In the genomic region with DNA sequence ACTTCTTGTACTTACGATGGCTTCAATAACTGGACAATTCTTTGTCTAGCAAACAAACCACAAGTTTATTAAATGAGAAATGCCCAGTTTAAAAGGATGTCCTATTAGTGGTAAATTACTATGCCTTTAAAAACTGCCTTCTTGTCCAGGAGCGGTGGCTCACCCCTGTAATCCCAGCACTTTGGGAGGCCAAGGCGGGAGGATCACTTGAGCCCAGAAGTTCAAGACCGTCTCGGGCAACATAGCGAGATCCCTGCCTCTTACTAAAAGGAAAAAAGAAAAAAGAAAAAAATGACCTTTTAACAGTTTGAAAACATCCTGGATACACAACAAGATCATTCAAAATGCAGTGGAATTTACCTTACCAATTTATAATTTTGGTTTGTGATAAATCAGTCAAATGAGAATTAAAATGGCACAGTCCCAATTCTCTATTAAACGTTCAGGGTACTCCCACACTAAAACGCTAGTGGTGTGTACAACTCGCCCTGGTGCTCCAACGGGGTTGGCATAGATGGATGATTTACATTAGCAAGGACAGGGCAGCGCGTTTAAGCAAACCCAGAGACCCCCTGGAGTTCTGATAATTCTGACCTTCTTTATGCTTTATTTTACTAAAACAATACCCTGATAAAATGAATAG, we compare ENCODE assay signal across 7 cellular contexts. TPM values are rescaled to one million over a fixed set of nuclear protein-coding genes. Genes with fewer than 3 reads are reported as not detected.
DNase-seq lines count a peak whose midpoint lies in the region; ATAC-seq, FAIRE-seq and TF ChIP-seq lines count a peak whose summit lies in the region.

No MANE protein-coding gene starts in this region.

- H3K27me3 ChIP-seq in H7 (ENCODE audit: control insufficient read depth, insufficient read depth, low read length) (no peaks in the 10 kb centered on the region), Panc1 (ENCODE audit: control insufficient read depth, insufficient read depth, low read length) (no peaks in the 10 kb centered on the region), endothelial cell of umbilical vein (ENCODE audit: control insufficient read depth in 2 of 2, insufficient read depth in 2 of 2, low read length in 2 of 2) (no peaks in the 10 kb centered on the region), parathyroid adenoma (ENCODE audit: control insufficient read depth, insufficient read depth, low read length) (no peaks in the 10 kb centered on the region)

- H3K79me2 ChIP-seq in endothelial cell of umbilical vein (ENCODE audit: control insufficient read depth, insufficient read depth, low read length) (peaks cover 63% of the 10 kb centered on the region), parathyroid adenoma (peaks cover 33% of the 10 kb centered on the region)

- intact Hi-C loops in Panc1 (cut with micrococcal nuclease; ENCODE audit: unreplicated experiment): no loop called here
- intact Hi-C loops in endothelial cell of umbilical vein (cut with micrococcal nuclease): no loop called here

- peak overlapping the region; percentile 98 for H3K27ac ChIP-seq in Panc1 (ENCODE audit: low read length)
- H3K27ac ChIP-seq in endothelial cell of umbilical vein (ENCODE audit: insufficient read depth, low read depth, low read length): peak overlapping the region; percentile 93
- peak overlapping the region; percentile 97 for H3K27ac ChIP-seq in parathyroid adenoma

- H3K4me1 ChIP-seq in Panc1 (ENCODE audit: control insufficient read depth, insufficient read depth, low read length): peaks cover 41% of the 10 kb centered on the region
- H3K4me1 ChIP-seq in endothelial cell of umbilical vein (ENCODE audit: control insufficient read depth, extremely low read depth, insufficient read depth, low read length): peaks cover 29% of the 10 kb centered on the region
- H3K4me1 ChIP-seq in parathyroid adenoma: peaks cover 13% of the 10 kb centered on the region

- CTCF ChIA-PET in Panc1 (lab: Charles Lee) (no interaction called here), endothelial cell of umbilical vein (lab: Charles Lee) (interaction anchor here (0.8 to 1.8 kb wide), 8 partner anchors 10 to 571 kb away, joined by 3 to 7 read pairs (median 4); partner anchors contain the start of gene RMND1)

- TF ChIP-seq CTCF in Panc1 (IDR thresholded peaks at IDR 0.05) (no peak), endothelial cell of umbilical vein (IDR thresholded peaks at IDR 0.05; ENCODE audit: extremely low read depth in 1 of 2, insufficient read depth in 1 of 2, low read depth in 1 of 2, low read length in 2 of 2) (no peak), parathyroid adenoma (IDR thresholded peaks at IDR 0.05) (no peak), omental fat pad (IDR thresholded peaks at IDR 0.05) (no peak)

- ATAC-seq in Panc1: no peak
- no peak for ATAC-seq in GM21723 (IDR thresholded peaks at IDR 0.05; ENCODE audit: unreplicated experiment)
- ATAC-seq in omental fat pad (ENCODE audit: low FRiP score): no peak

- peaks cover 6% of the 10 kb centered on the region for H4K20me1 ChIP-seq in endothelial cell of umbilical vein (replicated peaks; ENCODE audit: control insufficient read depth, extremely low read depth, insufficient read depth, low read length)

- no peaks in the 10 kb centered on the region for H3K9me1 ChIP-seq in endothelial cell of umbilical vein (replicated peaks; ENCODE audit: control insufficient read depth, extremely low read depth, insufficient read depth, low read length)

- dilution Hi-C loops in endothelial cell of umbilical vein (cut with MboI; ENCODE audit: extremely low pct_ligation_motif_present, low sequenced_read_pairs): no loop called here

- in situ Hi-C loops in Panc1 (cut with HindIII; ENCODE audit: low pct_unique_long_range_greater_than_20kb, low sequenced_read_pairs): no loop called here
- in situ Hi-C loops in ACHN (cut with HindIII; ENCODE audit: low pct_ligation_motif_present, low pct_unique_long_range_greater_than_20kb, low sequenced_read_pairs): no loop called here

- H3K4me3 ChIP-seq in H7 (ENCODE audit: insufficient read depth, low read depth, low read length): peak overlapping the region; percentile 93
- peak overlapping the region; percentile 67 to 90 for H3K4me3 ChIP-seq in Panc1 (ENCODE audit: low read depth in 2 of 2, low read length in 2 of 2)
- peak overlapping the region; percentile 66 to 93 (median 86) for H3K4me3 ChIP-seq in endothelial cell of umbilical vein (replicated peaks in 1 of 3; ENCODE audit: insufficient read depth in 1 of 3, low read depth in 1 of 3, low read length in 3 of 3)
- peak overlapping the region; percentile 75 for H3K4me3 ChIP-seq in parathyroid adenoma (ENCODE audit: low read depth, low read length)

- H2AFZ ChIP-seq in endothelial cell of umbilical vein (ENCODE audit: low read depth, low read length) (no peak overlapping the region), parathyroid adenoma (peak overlapping the region; percentile 95)

- H3K9me3 ChIP-seq in Panc1 (ENCODE audit: control insufficient read depth, insufficient read depth, low read depth, low read length): no peaks in the 10 kb centered on the region
- H3K9me3 ChIP-seq in endothelial cell of umbilical vein (replicated peaks; ENCODE audit: control insufficient read depth, insufficient read depth, low read length): no peaks in the 10 kb centered on the region
- no peaks in the 10 kb centered on the region for H3K9me3 ChIP-seq in parathyroid adenoma (ENCODE audit: control insufficient read depth, low read length)

- H3K4me2 ChIP-seq in endothelial cell of umbilical vein (ENCODE audit: insufficient read depth, low read length): peak overlapping the region; percentile 95
- H3K4me2 ChIP-seq in parathyroid adenoma (ENCODE audit: low read length): peak overlapping the region; percentile 44

- H3K36me3 ChIP-seq in H7 (replicated peaks; ENCODE audit: control insufficient read depth, insufficient read depth, low read length): no peaks in the 10 kb centered on the region; the same call in 1 of the 2 replicates
- H3K36me3 ChIP-seq in Panc1 (ENCODE audit: control insufficient read depth, insufficient read depth, low read length): peaks cover 5% of the 10 kb centered on the region
- H3K36me3 ChIP-seq in endothelial cell of umbilical vein (ENCODE audit: control insufficient read depth in 2 of 2, extremely low read depth in 1 of 2, insufficient read depth in 2 of 2, low read length in 2 of 2): no peaks in the 10 kb centered on the region
- H3K36me3 ChIP-seq in parathyroid adenoma (ENCODE audit: control insufficient read depth, insufficient read depth, low read length): no peaks in the 10 kb centered on the region

- POLR2A ChIA-PET in Panc1 (lab: Charles Lee) (interaction anchor here (0.5 kb wide), 1 partner anchor 1761 kb away, joined by 3 read pairs; no protein-coding TSS in a partner anchor), endothelial cell of umbilical vein (lab: Charles Lee) (interaction anchor here (0.6 to 2.0 kb wide), 7 partner anchors 11 to 523 kb away, joined by 3 to 14 read pairs (median 3); partner anchors contain the start of gene MTHFD1L)

- no peak for DNase-seq in H7
- DNase-seq in Panc1 (ENCODE audit: low read depth, low spot score): no peak
- no peak for DNase-seq in endothelial cell of umbilical vein (ENCODE audit: low read depth, low spot score)
- DNase-seq in ACHN: no peak
- DNase-seq in omental fat pad (ENCODE audit: low spot score): no peak

- H3K9ac ChIP-seq in endothelial cell of umbilical vein (replicated peaks; ENCODE audit: extremely low read depth, insufficient read depth, low read length): peak overlapping the region; percentile 95
- H3K9ac ChIP-seq in parathyroid adenoma: peak overlapping the region; percentile 70

- peak; percentile 65 for FAIRE-seq in endothelial cell of umbilical vein (lab: Jason Lieb, UNC)

- BruUV-seq in Panc1 (replicated peaks; lab: Mats Ljungman, UMichigan) (TSS peak; percentile 78), endothelial cell of umbilical vein (replicated peaks; lab: Mats Ljungman, UMichigan) (no TSS peak)

- no peak for TF ChIP-seq POLR2A in endothelial cell of umbilical vein (IDR thresholded peaks at IDR 0.05; ENCODE audit: low read depth, low read length)

TF ChIP-seq in endothelial cell of umbilical vein, 7 proteins besides CTCF, POLR2A, EP300 and RAD21:
- no peak for TF ChIP-seq POLR2AphosphoS5 (IDR thresholded peaks at IDR 0.05; ENCODE audit: insufficient read depth, low read depth, low read length)
- no peak for TF ChIP-seq EZH2 (IDR thresholded peaks at IDR 0.05; ENCODE audit: borderline replicate concordance, low read depth, low read length, severe bottlenecking)
- TF ChIP-seq GATA2 (IDR thresholded peaks at IDR 0.05; ENCODE audit: insufficient read depth, insufficient read length, low read depth, low read length): no peak
- TF ChIP-seq MYC (IDR thresholded peaks at IDR 0.05; ENCODE audit: low read depth, low read length): no peak
- TF ChIP-seq JUN (IDR thresholded peaks at IDR 0.05; ENCODE audit: borderline replicate concordance, insufficient read depth, insufficient read length, low read depth): no peak
- TF ChIP-seq, protein P1, sequence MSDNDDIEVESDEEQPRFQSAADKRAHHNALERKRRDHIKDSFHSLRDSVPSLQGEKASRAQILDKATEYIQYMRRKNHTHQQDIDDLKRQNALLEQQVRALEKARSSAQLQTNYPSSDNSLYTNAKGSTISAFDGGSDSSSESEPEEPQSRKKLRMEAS (IDR thresholded peaks at IDR 0.05; ENCODE audit: insufficient read depth, insufficient read length): no peak
- TF ChIP-seq FOS (IDR thresholded peaks at IDR 0.05; ENCODE audit: borderline replicate concordance, insufficient read depth, low read length): no peak

RNA-seq across cellular contexts. Expression of gene ZBTB2, which starts 2.2 kb away (rescaled TPM):
- total RNA-seq in H7 (2014; rRNA removed; shearing (Covaris generic)): 13.8 and 15.5 TPM in 2 replicates
- total RNA-seq in Panc1 (2021; ENCODE audit: unreplicated experiment) (16.2 TPM), endothelial cell of umbilical vein (13.1 and 13.6 TPM in 2 replicates), omental fat pad (10 to 100 TPM in 3 of 4 donors, 1 to 10 TPM in 1; 9.3 to 27.1 (median 16.6) TPM)
- polyA plus RNA-seq in Panc1 (2012; ENCODE audit: insufficient read length): 10.3 TPM
- polyA plus RNA-seq in endothelial cell of umbilical vein: 11.3 and 11.8 TPM in 2 replicates
- 13.3 and 15.3 TPM in 2 replicates for polyA plus RNA-seq in endothelial cell of umbilical vein (2011; cell fraction: cytosol; rRNA removed)
- polyA plus RNA-seq in endothelial cell of umbilical vein (2011; cell fraction: nucleus; rRNA removed): 10.3 and 10.4 TPM in 2 replicates
- 8.1 and 13.4 TPM in 2 replicates for polyA plus RNA-seq in endothelial cell of umbilical vein (2012)
- polyA minus RNA-seq in endothelial cell of umbilical vein: 21.8 and 23.6 TPM in 2 replicates
- polyA minus RNA-seq in endothelial cell of umbilical vein (2011; cell fraction: cytosol; rRNA and poly(A)+ RNA removed): 13.7 TPM
- polyA minus RNA-seq in endothelial cell of umbilical vein (2011; cell fraction: nucleus; rRNA and poly(A)+ RNA removed): 6.4 and 8.0 TPM in 2 replicates
